ENCODE assay signal across 27 cellular contexts in genomic region chr7:112183266-112183665, GRCh38.
"Had no signal": no experiment of that assay in that cellular context is flagged by ENCODE, and none has a peak within 500 bp of the region (broad histone marks: within the 10 kb centered on the region; RNA-seq: fewer than 3 reads in every experiment).

No MANE protein-coding gene starts in this region.

- H3K4me3 Mint-ChIP-seq: activated B cell treated with CpG ODN at 0.5 μM for 24 hours; activated CD4-positive, alpha-beta T cell treated with anti-CD3 and anti-CD28 coated beads, Interleukin-2, amount 10 ng/mL, durations not matched to agents 24 days and 14 days; activated CD8-positive, alpha-beta memory T cell treated with anti-CD3 and anti-CD28 coated beads, Interleukin-2, amount 10 ng/mL, durations not matched to agents 7 days and 5 days; activated naive CD4-positive, alpha-beta T cell treated with anti-CD3 and anti-CD28 coated beads, Interleukin-2, amount 50 U/mL, for 24 hours; activated T-cell treated with anti-CD3 and anti-CD28 coated beads, Interleukin-2, amount 50 U/mL, for 24 hours; activated T-helper 1 cell treated with anti-CD3 and anti-CD28 coated beads, Interleukin-12 subunit alpha, Interleukin-12 subunit beta, Interleukin-2, Interleukin-4 antibody, amounts not matched to agents 30 ng/mL and 10 ng/mL and 1 ng/mL, durations not matched to agents 14 hours and 24 hours and 36 hours; T-helper 1 cell treated with Interleukin-12 subunit alpha and Interleukin-12 subunit beta and Interleukin-4 antibody, amounts not matched to agents 30 μg/mL and 1 μg/mL, for 36 hours had no signal

- H3K4me3 ChIP-seq: ascending aorta, body of pancreas, K562, SJSA1 had no signal

- H3K27ac ChIP-seq: ascending aorta, body of pancreas, RWPE1, SJSA1 had no signal

- H3K36me3 ChIP-seq: ascending aorta, SJSA1 had no signal

- DNase-seq: activated B cell treated with CpG ODN at 0.5 μM for 24 hours; activated CD4-positive, alpha-beta T cell treated with anti-CD3 and anti-CD28 coated beads for 1 hour; activated CD4-positive, alpha-beta T cell treated with anti-CD3 and anti-CD28 coated beads, Interleukin-2, amount 10 ng/mL, durations not matched to agents 24 days and 14 days; activated CD4-positive, alpha-beta T cell treated with anti-CD3 and anti-CD28 coated beads, Interleukin-2, amount 50 U/mL, for 48 hours; activated CD8-positive, alpha-beta memory T cell treated with anti-CD3 and anti-CD28 coated beads, Interleukin-2, amount 10 ng/mL, durations not matched to agents 7 days and 5 days; activated effector memory CD4-positive, alpha-beta T cell treated with Interleukin-2 at 50 U/mL for 16 hours; activated naive CD4-positive, alpha-beta T cell; activated T-cell treated with anti-CD3 and anti-CD28 coated beads, Interleukin-2, amount 50 U/mL, for 24 hours; Karpas-422; NCI-H1105 treated with DMSO at 0.1 percent for 48 hours; NCI-H1436 treated with DMSO at 0.1 percent for 48 hours; NCI-H187; NCI-H2081; NCI-H510A treated with DMSO at 0.1 percent for 48 hours; NK-92 treated with Interleukin-12 subunit alpha and Interleukin-12 subunit beta, amount 100 ng/mL, for 24 hours; OCI-M1; SHP77 had no signal

- H3K4me1 ChIP-seq: SJSA1 had no signal

- ATAC-seq: activated CD8-positive, alpha-beta memory T cell treated with anti-CD3 and anti-CD28 coated beads, Interleukin-2, amount 10 ng/mL, durations not matched to agents 7 days and 5 days; body of pancreas; K562; Panc1; SK-N-SH treated with all-trans-retinoic acid at 6 μM for 48 hours had no signal

- H3K36me3 Mint-ChIP-seq: activated CD8-positive, alpha-beta memory T cell treated with anti-CD3 and anti-CD28 coated beads, Interleukin-2, amount 10 ng/mL, durations not matched to agents 7 days and 5 days; activated naive CD4-positive, alpha-beta T cell treated with anti-CD3 and anti-CD28 coated beads, Interleukin-2, amount 50 U/mL, for 24 hours had no signal

- H3K27ac Mint-ChIP-seq: activated B cell treated with CpG ODN at 0.5 μM for 24 hours; activated CD4-positive, alpha-beta T cell treated with anti-CD3 and anti-CD28 coated beads, Interleukin-2, amount 10 ng/mL, durations not matched to agents 24 days and 14 days; activated naive CD4-positive, alpha-beta T cell treated with anti-CD3 and anti-CD28 coated beads, Interleukin-2, amount 50 U/mL, for 24 hours; activated T-cell treated with anti-CD3 and anti-CD28 coated beads, Interleukin-2, amount 50 U/mL, for 24 hours; activated T-helper 1 cell treated with anti-CD3 and anti-CD28 coated beads, Interleukin-12 subunit alpha, Interleukin-12 subunit beta, Interleukin-2, Interleukin-4 antibody, amounts not matched to agents 30 ng/mL and 10 ng/mL and 1 ng/mL, durations not matched to agents 14 hours and 24 hours and 36 hours; T-helper 1 cell treated with Interleukin-12 subunit alpha and Interleukin-12 subunit beta and Interleukin-4 antibody, amounts not matched to agents 30 μg/mL and 1 μg/mL, for 36 hours had no signal

- H3K4me1 Mint-ChIP-seq: activated B cell treated with CpG ODN at 0.5 μM for 24 hours; activated CD4-positive, alpha-beta T cell treated with anti-CD3 and anti-CD28 coated beads, Interleukin-2, amount 10 ng/mL, durations not matched to agents 24 days and 14 days; activated CD8-positive, alpha-beta memory T cell treated with anti-CD3 and anti-CD28 coated beads, Interleukin-2, amount 10 ng/mL, durations not matched to agents 7 days and 5 days; activated naive CD4-positive, alpha-beta T cell treated with anti-CD3 and anti-CD28 coated beads, Interleukin-2, amount 50 U/mL, for 24 hours had no signal

- H3K9me3 Mint-ChIP-seq: activated B cell treated with CpG ODN at 0.5 μM for 24 hours; activated CD4-positive, alpha-beta T cell treated with anti-CD3 and anti-CD28 coated beads, Interleukin-2, amount 10 ng/mL, durations not matched to agents 24 days and 14 days; activated naive CD4-positive, alpha-beta T cell treated with anti-CD3 and anti-CD28 coated beads, Interleukin-2, amount 50 U/mL, for 24 hours; activated T-cell treated with anti-CD3 and anti-CD28 coated beads, Interleukin-2, amount 50 U/mL, for 24 hours; activated T-helper 1 cell treated with anti-CD3 and anti-CD28 coated beads, Interleukin-12 subunit alpha, Interleukin-12 subunit beta, Interleukin-2, Interleukin-4 antibody, amounts not matched to agents 30 ng/mL and 10 ng/mL and 1 ng/mL, durations not matched to agents 14 hours and 24 hours and 36 hours; T-helper 1 cell treated with Interleukin-12 subunit alpha and Interleukin-12 subunit beta and Interleukin-4 antibody, amounts not matched to agents 30 μg/mL and 1 μg/mL, for 36 hours had no signal

- H3K9me3 ChIP-seq: ascending aorta, body of pancreas, SJSA1 had no signal

- H3K27me3 ChIP-seq: ascending aorta, body of pancreas had no signal
